ENCODE assay signal across 8 cellular contexts in the genomic region with DNA sequence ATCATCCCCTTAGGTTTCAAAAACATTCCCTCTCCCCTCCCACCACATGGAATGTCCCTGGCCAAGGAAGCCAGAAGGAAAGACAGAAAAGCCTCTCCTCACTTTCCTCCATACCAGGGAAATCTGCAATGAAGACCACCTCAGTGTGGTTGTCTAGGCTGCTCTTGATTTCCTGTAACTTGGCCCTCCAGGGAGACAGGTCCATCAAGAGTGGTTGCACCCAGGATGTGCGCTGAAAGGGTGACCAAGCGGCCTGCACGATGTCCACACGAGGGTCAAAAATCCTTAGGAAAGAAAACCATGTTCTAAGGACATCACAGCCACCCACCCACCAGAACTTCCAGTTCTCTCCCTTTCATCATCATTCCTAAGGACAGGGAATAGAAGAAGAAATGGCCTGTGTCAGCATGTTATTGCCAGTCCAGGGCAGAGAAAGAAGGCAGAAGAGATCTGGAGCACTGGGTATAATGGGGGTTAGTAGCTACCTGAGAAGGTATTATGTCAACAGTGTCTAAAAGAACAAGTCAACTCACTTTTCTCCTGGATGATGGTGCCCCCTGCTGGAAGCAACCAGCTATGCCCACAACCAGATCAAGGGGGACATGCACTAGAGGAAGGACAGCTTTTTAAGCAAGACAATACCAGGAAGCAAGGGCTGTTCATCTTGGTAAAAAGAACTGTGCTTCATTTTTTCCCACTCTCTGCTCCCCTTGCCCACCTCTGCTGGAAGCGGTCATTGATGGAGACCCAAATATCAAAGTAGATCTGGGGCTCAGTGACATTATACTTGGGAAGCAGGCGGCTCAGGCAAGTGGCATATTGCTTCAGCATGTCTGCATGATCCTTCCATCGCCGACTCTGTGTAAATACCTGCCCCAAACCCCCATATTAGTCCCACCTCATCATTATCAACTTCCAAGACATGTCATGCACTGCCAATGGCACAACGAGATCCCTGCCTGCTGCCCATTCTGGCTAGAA. TPM values are rescaled to one million over a fixed set of nuclear protein-coding genes. Genes with fewer than 3 reads are reported as not detected.
A peak's percentile ranks its signal among the peaks of the same experiment; 100 is the strongest.
DNase-seq lines count a peak whose midpoint lies in the region; ATAC-seq, FAIRE-seq and TF ChIP-seq lines count a peak whose summit lies in the region.

No MANE protein-coding gene starts in this region.

- in situ Hi-C loops in mammary epithelial cell (cut with MboI; ENCODE audit: low sequenced_read_pairs in 2 of 2) = loop anchor here in 1 of 2 donors (5.0 kb wide), 1 partner anchor 135 kb away; the partner anchor contains the start of gene SH2D6

- CTCF ChIA-PET in WTC11 (lab: Charles Lee) = interaction anchor here (0.6 to 4.5 kb wide), 49 partner anchors 8 to 485 kb away, joined by 3 to 106 read pairs (median 4); partner anchors contain the start of genes C2orf68, ELMOD3, GGCX and MAT2A
- CTCF ChIA-PET in mammary epithelial cell (lab: Charles Lee; ENCODE audit: low non-redundant PET) = interaction anchor here (0.6 to 1.1 kb wide), 9 partner anchors 43 to 419 kb away, joined by 3 to 26 read pairs (median 6); no protein-coding TSS in a partner anchor

- no peak overlapping the region for H2AFZ ChIP-seq in mammary epithelial cell (ENCODE audit: low read depth, low read length)

- dilution Hi-C loops in mammary epithelial cell (cut with HindIII; ENCODE audit: low sequenced_read_pairs) = no loop called here

- no peak overlapping the region for H3K27ac Mint-ChIP-seq in WTC11

- H3K27me3 ChIP-seq in mammary epithelial cell (ENCODE audit: insufficient read depth, low read length) = no peaks in the 10 kb centered on the region

- 58% methylated on average over 9 of the region's 9 CpGs for WGBS in mammary epithelial cell (ENCODE audit: low coverage, missing lambda C conversion rate)

- H3K27ac ChIP-seq in mammary epithelial cell (ENCODE audit: insufficient read depth, low read depth, low read length) (no peak overlapping the region), kidney (ENCODE audit: low read depth in 2 of 2, low read length in 2 of 2) (no peak overlapping the region)

- H4K20me1 ChIP-seq in mammary epithelial cell (ENCODE audit: insufficient read depth, low read length) = no peaks in the 10 kb centered on the region

- peaks cover 4% of the 10 kb centered on the region for H3K79me2 ChIP-seq in mammary epithelial cell (ENCODE audit: insufficient read depth, low read length)

- H3K4me1 Mint-ChIP-seq in WTC11 = peaks cover 5% of the 10 kb centered on the region

- intact Hi-C loops in mammary epithelial cell (cut with micrococcal nuclease) (loop anchor here (1.0 to 5.0 kb wide), 7 partner anchors 132 to 485 kb away; partner anchors contain the start of genes ELMOD3, RETSAT, TCF7L1 and TGOLN2), kidney (cut with DNase I) (loop anchor here (5.0 kb wide), 1 partner anchor 130 kb away; no protein-coding TSS in a partner anchor)

- no peaks in the 10 kb centered on the region for H3K27me3 Mint-ChIP-seq in WTC11 (ENCODE audit: low read depth)

- H3K36me3 Mint-ChIP-seq in WTC11 = peaks cover 41% of the 10 kb centered on the region

- POLR2A ChIA-PET in WTC11 (lab: Charles Lee) = interaction anchor here (0.5 to 2.4 kb wide), 7 partner anchors 9 to 131 kb away, joined by 3 to 17 read pairs (median 4); partner anchors contain the start of genes GGCX and MAT2A

- no peaks in the 10 kb centered on the region for H3K4me1 ChIP-seq in mammary epithelial cell (ENCODE audit: insufficient read depth, low read length)
- H3K4me1 ChIP-seq in kidney (ENCODE audit: control insufficient read depth in 1 of 2, insufficient read depth in 1 of 2, low read depth in 1 of 2, low read length in 2 of 2) = peaks cover 0 to 8% of the 10 kb centered on the region in 2 donors

- no peak for FAIRE-seq in kidney (lab: Jason Lieb, UNC)

- no peaks in the 10 kb centered on the region for H3K9me3 ChIP-seq in mammary epithelial cell (replicated peaks; ENCODE audit: insufficient read depth, low read length)
- H3K9me3 ChIP-seq in kidney (ENCODE audit: control insufficient read depth in 1 of 2, low read length in 2 of 2) = no peaks in the 10 kb centered on the region

- TF ChIP-seq CTCF in GM12865 (IDR thresholded peaks at IDR 0.05; ENCODE audit: insufficient read depth, low read depth, low read length, missing control alignments) (peak; percentile 92), WTC11 (IDR thresholded peaks at IDR 0.05) (peak; percentile 88), mammary epithelial cell (conservative IDR thresholded peaks at IDR 0.05 in 1 of 2, IDR thresholded peaks at IDR 0.05 in 1 of 2; ENCODE audit: extremely low read depth in 1 of 2, insufficient read depth in 1 of 2, low read depth in 1 of 2, low read length in 2 of 2) (peak; percentile 95), kidney (IDR thresholded peaks at IDR 0.05; ENCODE audit: borderline replicate concordance, extremely low read depth, insufficient read depth) (peak; percentile 96)

- DNase-seq in GM12865 (ENCODE audit: low read depth) = peak; percentile 89
- peak; percentile 80 for DNase-seq in NCI-H2227 treated with DMSO at 0.1 percent for 48 hours (lab: John Stamatoyannopoulos, UW)
- peak; percentile 91 for DNase-seq in WTC11 (ENCODE audit: low spot score)
- DNase-seq in mammary epithelial cell = peak; percentile 71
- peak; percentile 87 for DNase-seq in kidney
- DNase-seq in stimulated activated CD4-positive, alpha-beta T cell treated with anti-CD3 and anti-CD28 coated beads, Interleukin-1b, Interleukin-23, amount 100 ng/mL, for 48 hours = peak; percentile 85

- no TSS peak for BruUV-seq in mammary epithelial cell (replicated peaks; lab: Mats Ljungman, UMichigan)

- H3K4me3 Mint-ChIP-seq in WTC11 = no peak overlapping the region

- H3K4me2 ChIP-seq in mammary epithelial cell (ENCODE audit: insufficient read depth, low read depth, low read length) = no peak overlapping the region

- no peak overlapping the region for H3K9ac ChIP-seq in mammary epithelial cell (ENCODE audit: insufficient read depth, low read length)
- no peak overlapping the region for H3K9ac ChIP-seq in kidney (ENCODE audit: low read length in 2 of 2)

- H3K4me3 ChIP-seq in GM12865 (ENCODE audit: low read depth, low read length) (no peak overlapping the region), mammary epithelial cell (replicated peaks in 1 of 3; ENCODE audit: insufficient read depth in 1 of 3, low read depth in 2 of 3, low read length in 3 of 3) (no peak overlapping the region), kidney (ENCODE audit: low read length in 2 of 2) (no peak overlapping the region)

- H3K9me3 Mint-ChIP-seq in WTC11 = no peaks in the 10 kb centered on the region

- peak; percentile 58 for ATAC-seq in HG02981 (IDR thresholded peaks at IDR 0.05; ENCODE audit: unreplicated experiment)
- ATAC-seq in WTC11 = peak; percentile 77
- ATAC-seq in HG03039 (IDR thresholded peaks at IDR 0.05; ENCODE audit: unreplicated experiment) = no peak

- H3K36me3 ChIP-seq in mammary epithelial cell (ENCODE audit: insufficient read depth, low read length) = peaks cover 18% of the 10 kb centered on the region
- peaks cover 25 to 43% of the 10 kb centered on the region in 2 donors for H3K36me3 ChIP-seq in kidney (ENCODE audit: control insufficient read depth in 1 of 2, insufficient read depth in 2 of 2, low read length in 2 of 2)

TF ChIP-seq in WTC11, 78 proteins besides CTCF, POLR2A, EP300 and RAD21:
- TF ChIP-seq ATF2 (CRISPR knock-in tag; IDR thresholded peaks at IDR 0.05; ENCODE audit: borderline replicate concordance, low read depth) = no peak
- TF ChIP-seq ZNF317 (CRISPR knock-in tag; IDR thresholded peaks at IDR 0.05; ENCODE audit: borderline replicate concordance, low read depth) = no peak
TF ChIP-seq in WTC11: peak in this region for 0.

RNA-seq across cellular contexts. Expression of gene GGCX, which starts 9.3 kb away (rescaled TPM):
- total RNA-seq in WTC11 (2021) (40.9 to 42.9 TPM (median 41.4 TPM) in 3 replicates), mammary epithelial cell (10 to 100 TPM; 42.7 to 43.3 TPM), kidney (50.7 TPM)
- polyA plus RNA-seq in mammary epithelial cell (42.4 TPM), kidney (ENCODE audit: insufficient read depth, low read depth, low replicate concordance) (27.8 TPM)
- polyA minus RNA-seq in mammary epithelial cell = 59.1 TPM

RNA-seq across cellular contexts. Expression of gene MAT2A, which starts 13.0 kb away (rescaled TPM):
- 208 to 222 TPM (median 208 TPM) in 3 replicates for total RNA-seq in WTC11 (2021)
- 100 to 1,000 TPM; 213 to 257 TPM for total RNA-seq in mammary epithelial cell
- 279 TPM for polyA plus RNA-seq in mammary epithelial cell
- 256 TPM for polyA minus RNA-seq in mammary epithelial cell
- 300 TPM for total RNA-seq in kidney
- 155 TPM for polyA plus RNA-seq in kidney (ENCODE audit: insufficient read depth, low read depth, low replicate concordance)

RNA-seq across cellular contexts. Expression of gene VAMP8, which starts 25.4 kb away (rescaled TPM):
- total RNA-seq in WTC11 (2021) (48.8 to 55.4 TPM (median 52.0 TPM) in 3 replicates), mammary epithelial cell (100 to 1,000 TPM in 1 of 2 donors, 10 to 100 TPM in 1; 94.0 to 166 TPM), kidney (196 TPM)
- polyA plus RNA-seq in mammary epithelial cell (327 TPM), kidney (ENCODE audit: insufficient read depth, low read depth, low replicate concordance) (604 TPM)
- polyA minus RNA-seq in mammary epithelial cell = 42.7 TPM

RNA-seq across cellular contexts. Expression of gene VAMP5, which starts 32.2 kb away (rescaled TPM):
- total RNA-seq in WTC11 (2021) (6.3 to 7.4 TPM (median 7.0 TPM) in 3 replicates), mammary epithelial cell (1 to 10 TPM; 2.2 to 7.3 TPM), kidney (46.0 TPM)
- polyA plus RNA-seq in mammary epithelial cell (6.0 TPM), kidney (ENCODE audit: insufficient read depth, low read depth, low replicate concordance) (145 TPM)
- 10.2 TPM for polyA minus RNA-seq in mammary epithelial cell

RNA-seq across cellular contexts. Expression of gene RNF181, which starts 43.6 kb away (rescaled TPM):
- total RNA-seq in WTC11 (2021) = 95.4 to 108 TPM (median 102 TPM) in 3 replicates
- 100 to 1,000 TPM; 101 to 109 TPM for total RNA-seq in mammary epithelial cell
- polyA plus RNA-seq in mammary epithelial cell = 269 TPM
- polyA minus RNA-seq in mammary epithelial cell = 193 TPM
- total RNA-seq in kidney = 89.9 TPM
- 407 TPM for polyA plus RNA-seq in kidney (ENCODE audit: insufficient read depth, low read depth, low replicate concordance)
